ENCODE assay signal across 8 cellular contexts in genomic region chr11:46389450-46390330, GRCh38. TPM values are rescaled to one million over a fixed set of nuclear protein-coding genes. Genes with fewer than 3 reads are reported as not detected.
A peak's percentile ranks its signal among the peaks of the same experiment; 100 is the strongest.
DNase-seq lines count a peak whose midpoint lies in the region; ATAC-seq and TF ChIP-seq lines count a peak whose summit lies in the region.

No MANE protein-coding gene starts in this region.

- peak overlapping the region; percentile 80 for H3K4me3 Mint-ChIP-seq in HFFc6
- no peak overlapping the region for H3K4me3 Mint-ChIP-seq in endothelial cell (ENCODE audit: unreplicated experiment)
- peak overlapping the region; percentile 61 to 76 for H3K4me3 Mint-ChIP-seq in stimulated activated naive CD8-positive, alpha-beta T cell treated with anti-CD3 and anti-CD28 coated beads, Interleukin-15, amount 100 ng/mL, for 72 hours

- DNase-seq in GM10266 (ENCODE audit: extremely low spot score) (peak; percentile 92), HFFc6 (peak; percentile 51), NCI-H2227 (lab: John Stamatoyannopoulos, UW; ENCODE audit: unreplicated experiment) (peak; percentile 86), endothelial cell (ENCODE audit: low spot score) (peak; percentile 89), cerebellar nuclear complex (lab: John Stamatoyannopoulos, UW) (no peak)
- peak; percentile 76 for DNase-seq in activated CD4-positive, alpha-beta T cell treated with anti-CD3 and anti-CD28 coated beads for 48 hours
- peak; percentile 54 to 66 for DNase-seq in stimulated activated naive CD8-positive, alpha-beta T cell treated with anti-CD3 and anti-CD28 coated beads, Interleukin-15, amount 100 ng/mL, for 72 hours

- TF ChIP-seq CTCF in GM10266 (IDR thresholded peaks at IDR 0.05; ENCODE audit: control insufficient read depth, insufficient read depth, low read depth, missing control alignments) = peak; percentile 93
- peak; percentile 92 for TF ChIP-seq CTCF in HFFc6 (IDR thresholded peaks at IDR 0.05)
- peak; percentile 58 for TF ChIP-seq CTCF in endothelial cell (IDR thresholded peaks at IDR 0.05; ENCODE audit: unreplicated experiment)

- ATAC-seq in stimulated activated naive CD8-positive, alpha-beta T cell treated with anti-CD3 and anti-CD28 coated beads, Interleukin-15, amount 100 ng/mL, for 72 hours = peak; percentile 64

- 4 to 5% methylated on average over 71 to 76 of the region's 80 CpGs for WGBS in mesodermal cell (ENCODE audit: insufficient coverage in 2 of 2), 2 experiments

- no peaks in the 10 kb centered on the region for H3K9me3 ChIP-seq in mesodermal cell (ENCODE audit: control insufficient read depth, low read length)

- H3K4me3 ChIP-seq in mesodermal cell (ENCODE audit: extremely low read depth, insufficient read depth, low read length, poor library complexity, severe bottlenecking) = peak overlapping the region; percentile 38

- H3K27ac Mint-ChIP-seq in HFFc6 = no peak overlapping the region
- no peak overlapping the region for H3K27ac Mint-ChIP-seq in endothelial cell (ENCODE audit: unreplicated experiment)
- no peak overlapping the region for H3K27ac Mint-ChIP-seq in stimulated activated naive CD8-positive, alpha-beta T cell treated with anti-CD3 and anti-CD28 coated beads, Interleukin-15, amount 100 ng/mL, for 72 hours

- H3K9me3 Mint-ChIP-seq in HFFc6 = no peaks in the 10 kb centered on the region
- H3K9me3 Mint-ChIP-seq in endothelial cell (ENCODE audit: unreplicated experiment) = no peaks in the 10 kb centered on the region
- H3K9me3 Mint-ChIP-seq in stimulated activated naive CD8-positive, alpha-beta T cell treated with anti-CD3 and anti-CD28 coated beads, Interleukin-15, amount 100 ng/mL, for 72 hours = no peaks in the 10 kb centered on the region

- H3K36me3 ChIP-seq in mesodermal cell (ENCODE audit: control insufficient read depth, insufficient read depth, low read length) = peaks cover 3% of the 10 kb centered on the region

- H3K27me3 Mint-ChIP-seq in HFFc6 (ENCODE audit: insufficient read depth) (peaks cover 23% of the 10 kb centered on the region), endothelial cell (ENCODE audit: unreplicated experiment) (peaks cover 38% of the 10 kb centered on the region)
- H3K27me3 Mint-ChIP-seq in stimulated activated naive CD8-positive, alpha-beta T cell treated with anti-CD3 and anti-CD28 coated beads, Interleukin-15, amount 100 ng/mL, for 72 hours = peaks cover 88% of the 10 kb centered on the region

- no peak overlapping the region for H3K27ac ChIP-seq in mesodermal cell (ENCODE audit: low read depth, low read length, severe bottlenecking)

- H3K36me3 Mint-ChIP-seq in HFFc6 (ENCODE audit: low read depth) (no peaks in the 10 kb centered on the region; the same call in 1 of the 2 replicates), endothelial cell (ENCODE audit: low read depth, unreplicated experiment) (peaks cover 20% of the 10 kb centered on the region)

- H3K4me1 Mint-ChIP-seq in HFFc6 (ENCODE audit: low read depth) (peaks cover 32% of the 10 kb centered on the region), endothelial cell (ENCODE audit: unreplicated experiment) (peaks cover 14% of the 10 kb centered on the region)
- H3K4me1 Mint-ChIP-seq in stimulated activated naive CD8-positive, alpha-beta T cell treated with anti-CD3 and anti-CD28 coated beads, Interleukin-15, amount 100 ng/mL, for 72 hours = peaks cover 60% of the 10 kb centered on the region

- peaks cover 27% of the 10 kb centered on the region for H3K4me1 ChIP-seq in mesodermal cell (ENCODE audit: control insufficient read depth, insufficient read depth, low read length, poor library complexity, severe bottlenecking)

RNA-seq across cellular contexts. Expression of gene CHRM4, which starts 1.9 kb away (rescaled TPM):
- total RNA-seq in HFFc6 (2021; fragmentation: NEBNext Ultra II Directional; extraction: Animal tissue kit (Norgen Biotek cat#: 25700)) = not detected
- total RNA-seq in endothelial cell (ENCODE audit: unreplicated experiment) = not detected
- polyA plus RNA-seq in mesodermal cell (2013, experiment 1 of 2) = not detected
- 0.56 TPM for polyA plus RNA-seq in mesodermal cell (2013, experiment 2 of 2)

RNA-seq across cellular contexts. Expression of gene MDK, which starts 8.2 kb away (rescaled TPM):
- 10 to 100 TPM in 5 of 6 experiments, 1 to 10 TPM in 1; 9.7 to 22.9 (median 18.9) TPM for total RNA-seq in HFFc6 (2021; fragmentation: NEBNext Ultra II Directional; extraction: Animal tissue kit (Norgen Biotek cat#: 25700))
- 553 TPM for total RNA-seq in endothelial cell (ENCODE audit: unreplicated experiment)
- polyA plus RNA-seq in mesodermal cell (2013, experiment 1 of 2) = 1,793 TPM
- 1,702 TPM for polyA plus RNA-seq in mesodermal cell (2013, experiment 2 of 2)

RNA-seq across cellular contexts. Expression of gene DGKZ, which starts 42.4 kb away (rescaled TPM):
- total RNA-seq in HFFc6 (2021; fragmentation: NEBNext Ultra II Directional; extraction: Animal tissue kit (Norgen Biotek cat#: 25700)) = 10 to 100 TPM; 40.4 to 49.8 (median 46.2) TPM
- total RNA-seq in endothelial cell (ENCODE audit: unreplicated experiment) = 127 TPM
- polyA plus RNA-seq in mesodermal cell (2013, experiment 1 of 2) = 58.8 TPM
- polyA plus RNA-seq in mesodermal cell (2013, experiment 2 of 2) = 45.7 TPM

Comparison
In these comparisons a context has a peak if more than half of its experiments do, and no peak if none do; other contexts are left out.
1. DNase-seq: peak in GM10266 (single experiment), HFFc6 (single experiment), NCI-H2227 (single experiment), activated CD4-positive, alpha-beta T cell treated with anti-CD3 and anti-CD28 coated beads for 48 hours (single experiment), endothelial cell (single experiment) and stimulated activated naive CD8-positive, alpha-beta T cell treated with anti-CD3 and anti-CD28 coated beads, Interleukin-15, amount 100 ng/mL, for 72 hours (2 of 2); none in cerebellar nuclear complex (0 of 2).
2. RNA of gene MDK, which starts 8.2 kb away (total RNA-seq): 553 TPM in endothelial cell (single experiment); 9.7 to 22.9 TPM in HFFc6; every median in the first group is over 10 times any median in the second.
3. Peak in every context shown above with its lines, with median percentiles within 50 percentile points of each other: CTCF ChIP-seq.